Comparison of ENCODE assay signal across 23 cellular contexts in the genomic region with DNA sequence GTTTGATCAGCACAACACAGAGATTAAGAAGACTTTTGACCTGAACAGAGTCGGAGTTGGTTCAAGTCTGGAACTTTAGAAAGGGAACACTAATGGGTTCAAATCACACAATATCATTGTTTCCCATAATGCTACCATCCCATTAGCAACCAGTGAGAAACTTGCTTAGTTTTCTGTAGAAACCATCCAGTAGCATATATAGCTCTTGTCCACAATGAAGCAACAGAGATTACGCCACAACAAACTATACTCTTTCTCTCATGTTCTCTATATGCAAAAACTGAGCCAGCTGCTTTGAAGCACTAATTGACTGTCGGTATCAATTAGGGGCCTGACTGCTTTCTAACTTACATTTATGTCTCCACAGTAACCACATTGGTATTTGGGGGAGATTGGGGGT.
"Had no signal": no experiment of that assay in that cellular context is flagged by ENCODE, and none has a peak within 500 bp of the region (broad histone marks: within the 10 kb centered on the region; RNA-seq: fewer than 3 reads in every experiment).

No MANE protein-coding gene starts in this region.

- H3K36me3 Mint-ChIP-seq: activated naive CD4-positive, alpha-beta T cell treated with anti-CD3 and anti-CD28 coated beads, Interleukin-2, amount 10 ng/mL, durations not matched to agents 7 days and 5 days; activated naive CD8-positive, alpha-beta T cell treated with anti-CD3 and anti-CD28 coated beads for 36 hours had no signal

- DNase-seq: activated CD4-positive, alpha-beta memory T cell treated with anti-CD3 and anti-CD28 coated beads, Interleukin-2, amount 10 ng/mL, durations not matched to agents 7 days and 5 days; activated CD4-positive, alpha-beta T cell treated with anti-CD3 and anti-CD28 coated beads for 36 hours; activated CD4-positive, alpha-beta T cell treated with anti-CD3 and anti-CD28 coated beads, Interleukin-2, amount 50 U/mL, for 1 hour; activated gamma-delta T cell treated with Interleukin-2 at 50 U/mL for 16 hours; activated naive CD4-positive, alpha-beta T cell treated with anti-CD3 and anti-CD28 coated beads, Interleukin-2, amount 10 ng/mL, durations not matched to agents 7 days and 5 days; activated naive CD8-positive, alpha-beta T cell treated with anti-CD3 and anti-CD28 coated beads for 36 hours; activated T-cell treated with anti-CD3 and anti-CD28 coated beads for 4 hours; activated T-cell treated with anti-CD3 and anti-CD28 coated beads, Interleukin-2, amount 50 U/mL, for 48 hours; brain microvascular endothelial cell; Kasumi-1; KBM-7; NCI-H1105; NCI-H1436; NCI-H1694 treated with DMSO at 0.1 percent for 48 hours; NCI-H2081; NCI-H446; NCI-H524; PC-3; SHP77; T-helper 17 cell; T1000; WERI-Rb-1 had no signal

- H3K4me3 Mint-ChIP-seq: activated CD4-positive, alpha-beta memory T cell treated with anti-CD3 and anti-CD28 coated beads, Interleukin-2, amount 10 ng/mL, durations not matched to agents 7 days and 5 days; activated CD4-positive, alpha-beta T cell treated with anti-CD3 and anti-CD28 coated beads for 36 hours; activated naive CD4-positive, alpha-beta T cell treated with anti-CD3 and anti-CD28 coated beads, Interleukin-2, amount 10 ng/mL, durations not matched to agents 7 days and 5 days; activated naive CD8-positive, alpha-beta T cell treated with anti-CD3 and anti-CD28 coated beads for 36 hours; T-helper 17 cell had no signal

- H3K4me1 Mint-ChIP-seq: activated CD4-positive, alpha-beta memory T cell treated with anti-CD3 and anti-CD28 coated beads, Interleukin-2, amount 10 ng/mL, durations not matched to agents 7 days and 5 days; activated CD4-positive, alpha-beta T cell treated with anti-CD3 and anti-CD28 coated beads for 36 hours; activated naive CD4-positive, alpha-beta T cell treated with anti-CD3 and anti-CD28 coated beads, Interleukin-2, amount 10 ng/mL, durations not matched to agents 7 days and 5 days; activated naive CD8-positive, alpha-beta T cell treated with anti-CD3 and anti-CD28 coated beads for 36 hours; T-helper 17 cell had no signal

- H3K9me3 Mint-ChIP-seq: activated naive CD4-positive, alpha-beta T cell treated with anti-CD3 and anti-CD28 coated beads, Interleukin-2, amount 10 ng/mL, durations not matched to agents 7 days and 5 days had no signal

- H3K27ac Mint-ChIP-seq: activated CD4-positive, alpha-beta memory T cell treated with anti-CD3 and anti-CD28 coated beads, Interleukin-2, amount 10 ng/mL, durations not matched to agents 7 days and 5 days; activated CD4-positive, alpha-beta T cell treated with anti-CD3 and anti-CD28 coated beads for 36 hours; activated naive CD4-positive, alpha-beta T cell treated with anti-CD3 and anti-CD28 coated beads, Interleukin-2, amount 10 ng/mL, durations not matched to agents 7 days and 5 days; activated naive CD8-positive, alpha-beta T cell treated with anti-CD3 and anti-CD28 coated beads for 36 hours; activated T-helper 2 cell treated with anti-CD3 and anti-CD28 coated beads, Interferon-gamma antibody, Interleukin-2, Interleukin-4, amounts not matched to agents 10 μg/mL and 5 μg/mL and 100 μg/mL, durations not matched to agents 14 hours and 24 hours and 36 hours; T-helper 17 cell had no signal

- H3K27me3 Mint-ChIP-seq: activated CD4-positive, alpha-beta memory T cell treated with anti-CD3 and anti-CD28 coated beads, Interleukin-2, amount 10 ng/mL, durations not matched to agents 7 days and 5 days; activated CD4-positive, alpha-beta T cell treated with anti-CD3 and anti-CD28 coated beads for 36 hours; activated naive CD4-positive, alpha-beta T cell treated with anti-CD3 and anti-CD28 coated beads, Interleukin-2, amount 10 ng/mL, durations not matched to agents 7 days and 5 days; activated naive CD8-positive, alpha-beta T cell treated with anti-CD3 and anti-CD28 coated beads for 36 hours; T-helper 17 cell had no signal

- ATAC-seq: activated CD4-positive, alpha-beta T cell treated with anti-CD3 and anti-CD28 coated beads for 36 hours; PC-3; T-helper 17 cell had no signal
